In genomic region chr2:126187665-126188064, GRCh38 we compare ENCODE assay signal across 21 cellular contexts.
A peak's percentile ranks its signal among the peaks of the same experiment; 100 is the strongest.
DNase-seq lines count a peak whose midpoint lies in the region; ATAC-seq, FAIRE-seq and TF ChIP-seq lines count a peak whose summit lies in the region.
"Had no signal": no experiment of that assay in that cellular context is flagged by ENCODE, and none has a peak within 500 bp of the region (broad histone marks: within the 10 kb centered on the region; RNA-seq: fewer than 3 reads in every experiment).

No MANE protein-coding gene starts in this region.

- no peak overlapping the region for H2BK12ac ChIP-seq in neuronal stem cell (ENCODE audit: low read length)

- no peak for TF ChIP-seq CTCF in chondrocyte (IDR thresholded peaks at IDR 0.05)
- TF ChIP-seq CTCF in osteoblast (IDR thresholded peaks at IDR 0.05; ENCODE audit: extremely low read depth, low read depth, low read length): no peak

- H3K4me2 ChIP-seq in mesendoderm (ENCODE audit: low read length) (no peak overlapping the region), osteoblast (ENCODE audit: insufficient read depth, low read length) (no peak overlapping the region), neuronal stem cell (ENCODE audit: insufficient read depth, low read length, poor library complexity, severe bottlenecking) (no peak overlapping the region)
- H3K4me2 ChIP-seq: A549, PC-9 had no signal

- H3K79me1 ChIP-seq in mesendoderm (ENCODE audit: low read length): no peaks in the 10 kb centered on the region
- H3K79me1 ChIP-seq in neuronal stem cell (ENCODE audit: low read depth, low read length): no peaks in the 10 kb centered on the region

- FAIRE-seq in urothelium cell line (lab: Jason Lieb, UNC): peak; percentile 27
- FAIRE-seq: A549 had no signal

- H3K18ac ChIP-seq in mesendoderm (ENCODE audit: low read length) (no peak overlapping the region), neuronal stem cell (ENCODE audit: low read length) (no peak overlapping the region)

- H3K27me3 Mint-ChIP-seq in chondrocyte (ENCODE audit: low read depth): no peaks in the 10 kb centered on the region
- H3K27me3 Mint-ChIP-seq: CD4-positive, CD25-positive, alpha-beta regulatory T cell had no signal

- H2BK120ac ChIP-seq in mesendoderm (ENCODE audit: low read depth, low read length) (no peak overlapping the region), neuronal stem cell (ENCODE audit: low read depth, low read length) (no peak overlapping the region)

- H3K14ac ChIP-seq in neuronal stem cell (ENCODE audit: low read length): no peak overlapping the region

- H3K79me2 ChIP-seq in mesendoderm (ENCODE audit: control insufficient read depth, insufficient read depth, low read length) (no peaks in the 10 kb centered on the region), osteoblast (ENCODE audit: insufficient read depth, low read length) (no peaks in the 10 kb centered on the region)

- peak overlapping the region; percentile 85 for H3K27ac Mint-ChIP-seq in chondrocyte (ENCODE audit: unreplicated experiment)
- H3K27ac Mint-ChIP-seq: CD4-positive, CD25-positive, alpha-beta regulatory T cell had no signal

- no peaks in the 10 kb centered on the region for H3K27me3 ChIP-seq in mesendoderm (ENCODE audit: insufficient read depth, low read length, poor library complexity)
- no peaks in the 10 kb centered on the region for H3K27me3 ChIP-seq in osteoblast (ENCODE audit: insufficient read depth, low read length)
- no peaks in the 10 kb centered on the region for H3K27me3 ChIP-seq in neuronal stem cell (ENCODE audit: control insufficient read depth in 3 of 3, insufficient read depth in 3 of 3, low read depth in 1 of 3, low read length in 3 of 3)
- H3K27me3 ChIP-seq: BE2C had no signal

- H3K4me3 ChIP-seq in mesendoderm (ENCODE audit: low read length) (no peak overlapping the region), osteoblast (ENCODE audit: insufficient read depth, low read length) (no peak overlapping the region), neuronal stem cell (ENCODE audit: low read length in 2 of 2) (no peak overlapping the region)
- H3K4me3 ChIP-seq: A549, PC-9 had no signal

- H3K4me1 ChIP-seq in mesendoderm (ENCODE audit: control insufficient read depth, low read depth, low read length): no peaks in the 10 kb centered on the region
- no peaks in the 10 kb centered on the region for H3K4me1 ChIP-seq in osteoblast (ENCODE audit: insufficient read depth, low read length)
- peaks cover 0 to 2% of the 10 kb centered on the region in 2 donors for H3K4me1 ChIP-seq in neuronal stem cell (ENCODE audit: control insufficient read depth in 2 of 2, insufficient read depth in 1 of 2, low read depth in 1 of 2, low read length in 2 of 2)
- H3K4me1 ChIP-seq: A549, BE2C had no signal

- peak; percentile 2 for DNase-seq in HS-5 (ENCODE audit: low read depth)
- no peak for DNase-seq in chondrocyte (ENCODE audit: low spot score)
- DNase-seq in mesendoderm: peak; percentile 91
- DNase-seq in urothelium cell line (ENCODE audit: low spot score): peak; percentile 54
- no peak for DNase-seq in osteoblast (ENCODE audit: insufficient read length, low spot score, missing footprints)
- no peak for DNase-seq in neuronal stem cell (ENCODE audit: low spot score)
- DNase-seq: BE2C; CD4-positive, CD25-positive, alpha-beta regulatory T cell; H7; KBM-7; NCI-H1092 treated with DMSO at 0.1 percent for 48 hours; NCI-H1436 treated with DMSO at 0.1 percent for 48 hours; NCI-H1930; NCI-H226; NCI-H510A treated with DMSO at 0.1 percent for 48 hours; NCI-H748 treated with DMSO at 0.1 percent for 48 hours; PC-9; RPMI8226; SHP77 had no signal

- no peak overlapping the region for H4K91ac ChIP-seq in neuronal stem cell (ENCODE audit: low read depth, low read length, poor library complexity)

- peaks cover 4% of the 10 kb centered on the region for H3K9me3 Mint-ChIP-seq in chondrocyte (ENCODE audit: low read depth)

- H2AFZ ChIP-seq in osteoblast (ENCODE audit: low read length) (no peak overlapping the region), neuronal stem cell (ENCODE audit: low read length) (no peak overlapping the region)
- H2AFZ ChIP-seq: PC-9 had no signal

- H4K8ac ChIP-seq in mesendoderm (ENCODE audit: low read depth, low read length) (no peak overlapping the region), neuronal stem cell (ENCODE audit: low read depth, low read length) (no peak overlapping the region)

- H3K23ac ChIP-seq in mesendoderm (ENCODE audit: low read length) (no peak overlapping the region), neuronal stem cell (ENCODE audit: low read depth, low read length, poor library complexity) (no peak overlapping the region)

- no peak overlapping the region for H3K27ac ChIP-seq in mesendoderm (ENCODE audit: low read depth, low read length)
- H3K27ac ChIP-seq in osteoblast (ENCODE audit: low read depth, low read length): no peak overlapping the region
- no peak overlapping the region for H3K27ac ChIP-seq in neuronal stem cell (replicated peaks; ENCODE audit: low read length)
- H3K27ac ChIP-seq: A549, PC-9 had no signal

- H2BK15ac ChIP-seq in mesendoderm (replicated peaks; ENCODE audit: low read depth) (no peak overlapping the region), neuronal stem cell (ENCODE audit: low read length) (no peak overlapping the region)

- no peak overlapping the region for H4K5ac ChIP-seq in mesendoderm (ENCODE audit: low read length)

- WGBS in mesendoderm (ENCODE audit: extremely low coverage, insufficient coverage, low lambda C conversion rate): no CpG with 5 or more reads among the region's 4 CpGs
- no CpG with 5 or more reads among the region's 4 CpGs for WGBS in neuronal stem cell (ENCODE audit: extremely low coverage in 2 of 2, insufficient read length in 2 of 2, insufficient replicate concordance in 1 of 2), 2 donors

- H3K36me3 Mint-ChIP-seq in chondrocyte (ENCODE audit: low read depth): no peaks in the 10 kb centered on the region
- H3K36me3 Mint-ChIP-seq: CD4-positive, CD25-positive, alpha-beta regulatory T cell had no signal

- H3K9me3 ChIP-seq in osteoblast (ENCODE audit: low read depth, low read length) (no peaks in the 10 kb centered on the region), neuronal stem cell (replicated peaks in 1 of 2; ENCODE audit: control insufficient read depth in 2 of 2, insufficient read depth in 1 of 2, low read depth in 1 of 2, low read length in 2 of 2) (no peaks in the 10 kb centered on the region)
- H3K9me3 ChIP-seq: A549, BE2C had no signal

- no peak overlapping the region for H3K4ac ChIP-seq in mesendoderm (ENCODE audit: low read depth, low read length)
- no peak overlapping the region for H3K4ac ChIP-seq in neuronal stem cell (ENCODE audit: low read length)

- H3K36me3 ChIP-seq in mesendoderm (ENCODE audit: control insufficient read depth, insufficient read depth, low read length) (no peaks in the 10 kb centered on the region), osteoblast (ENCODE audit: insufficient read depth, low read length) (no peaks in the 10 kb centered on the region), neuronal stem cell (replicated peaks in 1 of 2; ENCODE audit: control insufficient read depth in 2 of 2, insufficient read depth in 2 of 2, low read length in 2 of 2) (no peaks in the 10 kb centered on the region)
- H3K36me3 ChIP-seq: BE2C had no signal

- H3K4me3 Mint-ChIP-seq in chondrocyte (ENCODE audit: unreplicated experiment): no peak overlapping the region
- H3K4me3 Mint-ChIP-seq: CD4-positive, CD25-positive, alpha-beta regulatory T cell had no signal

- H3K56ac ChIP-seq in mesendoderm (ENCODE audit: low read length): no peak overlapping the region

- H3K4me1 Mint-ChIP-seq in chondrocyte (ENCODE audit: low read depth): peaks cover 14% of the 10 kb centered on the region
- H3K4me1 Mint-ChIP-seq: CD4-positive, CD25-positive, alpha-beta regulatory T cell had no signal

- no peak for ATAC-seq in GM18519 (IDR thresholded peaks at IDR 0.05; ENCODE audit: low FRiP score, unreplicated experiment)
- ATAC-seq: A549 had no signal

- H2BK5ac ChIP-seq in mesendoderm (ENCODE audit: low read length) (no peak overlapping the region), neuronal stem cell (ENCODE audit: low read length) (no peak overlapping the region)

- H3K9ac ChIP-seq in mesendoderm (ENCODE audit: low read length) (no peak overlapping the region), neuronal stem cell (ENCODE audit: low read depth, low read length, poor library complexity) (no peak overlapping the region)

- H2AK5ac ChIP-seq in mesendoderm (ENCODE audit: low read length): no peak overlapping the region
- no peak overlapping the region for H2AK5ac ChIP-seq in neuronal stem cell (ENCODE audit: low read depth, low read length)

- H4K20me1 ChIP-seq in osteoblast (ENCODE audit: insufficient read depth, low read length): no peaks in the 10 kb centered on the region

Comparison
In these comparisons a context has a peak if more than half of its experiments do, and no peak if none do; other contexts are left out.
1. DNase-seq: peak in HS-5 (single experiment), mesendoderm (single experiment) and urothelium cell line (single experiment); none in chondrocyte (single experiment), osteoblast (single experiment) and neuronal stem cell (single experiment).